9 cellular contexts compared by ENCODE assay signal in genomic region chr11:18243783-18244362, GRCh38. TPM values are rescaled to one million over a fixed set of nuclear protein-coding genes. Genes with fewer than 3 reads are reported as not detected.
A peak's percentile ranks its signal among the peaks of the same experiment; 100 is the strongest.
DNase-seq lines count a peak whose midpoint lies in the region; ATAC-seq and TF ChIP-seq lines count a peak whose summit lies in the region.
"Had no signal": no experiment of that assay in that cellular context is flagged by ENCODE, and none has a peak within 500 bp of the region (broad histone marks: within the 10 kb centered on the region; RNA-seq: fewer than 3 reads in every experiment).

No MANE protein-coding gene starts in this region.

- no peaks in the 10 kb centered on the region for H3K36me3 ChIP-seq in OCI-LY1 (ENCODE audit: insufficient read depth, low read length)

- in situ Hi-C loops in Caki2 (cut with HindIII; ENCODE audit: low pct_unique_long_range_greater_than_20kb, low sequenced_read_pairs), result no loop called here

- peaks cover 10% of the 10 kb centered on the region for H3K4me1 ChIP-seq in OCI-LY1 (ENCODE audit: insufficient read depth, low read length, severe bottlenecking)

- no peak overlapping the region for H3K27ac Mint-ChIP-seq in activated T-cell treated with anti-CD3 and anti-CD28 coated beads, Interleukin-2, amount 50 U/mL, for 24 hours
- H3K27ac Mint-ChIP-seq: activated naive CD4-positive, alpha-beta T cell treated with anti-CD3 and anti-CD28 coated beads, Interleukin-2, amount 50 U/mL, for 24 hours had no signal

- no peaks in the 10 kb centered on the region for H3K36me3 Mint-ChIP-seq in activated T-cell treated with anti-CD3 and anti-CD28 coated beads, Interleukin-2, amount 50 U/mL, for 24 hours (ENCODE audit: low read depth)

- peaks cover 10% of the 10 kb centered on the region for H3K27me3 Mint-ChIP-seq in activated T-cell treated with anti-CD3 and anti-CD28 coated beads, Interleukin-2, amount 50 U/mL, for 24 hours

- H3F3A ChIP-seq in OCI-LY1 (ENCODE audit: insufficient read depth, low read length), result no peaks in the 10 kb centered on the region

- peaks cover 13% of the 10 kb centered on the region for H3K4me1 Mint-ChIP-seq in activated T-cell treated with anti-CD3 and anti-CD28 coated beads, Interleukin-2, amount 50 U/mL, for 24 hours (ENCODE audit: low read depth)

- H2AFZ ChIP-seq in OCI-LY1 (ENCODE audit: low read length), result peak overlapping the region; percentile 62; the same call in 1 of the 2 replicates

- H4K20me1 ChIP-seq in OCI-LY1 (ENCODE audit: insufficient read depth, low read length), result no peaks in the 10 kb centered on the region

- no peak for ATAC-seq in GM19463 (IDR thresholded peaks at IDR 0.05; ENCODE audit: unreplicated experiment)

- H3K4me3 ChIP-seq in OCI-LY1 (ENCODE audit: low read depth, low read length, poor library complexity, severe bottlenecking), result no peak overlapping the region

- no peaks in the 10 kb centered on the region for H3K79me2 ChIP-seq in OCI-LY1 (ENCODE audit: insufficient read depth, low read length)

- no peak overlapping the region for H3K27ac ChIP-seq in OCI-LY1 (ENCODE audit: low read depth, low read length, poor library complexity, severe bottlenecking)

- TF ChIP-seq CTCF in OCI-LY1 (IDR thresholded peaks at IDR 0.05; ENCODE audit: low read length), result peak; percentile 84

- no peak overlapping the region for H3K4me2 ChIP-seq in OCI-LY1 (ENCODE audit: low read length)

- H3K9me2 ChIP-seq in OCI-LY1 (ENCODE audit: low read depth, low read length), result no peaks in the 10 kb centered on the region

- H3K9me3 ChIP-seq in OCI-LY1 (ENCODE audit: low read length), result no peaks in the 10 kb centered on the region

- H3K9ac ChIP-seq in OCI-LY1 (ENCODE audit: low read length), result no peak overlapping the region

- H3K4me3 Mint-ChIP-seq in activated T-cell treated with anti-CD3 and anti-CD28 coated beads, Interleukin-2, amount 50 U/mL, for 24 hours, result no peak overlapping the region
- H3K4me3 Mint-ChIP-seq: activated naive CD4-positive, alpha-beta T cell treated with anti-CD3 and anti-CD28 coated beads, Interleukin-2, amount 50 U/mL, for 24 hours had no signal

- H3K9me3 Mint-ChIP-seq in activated T-cell treated with anti-CD3 and anti-CD28 coated beads, Interleukin-2, amount 50 U/mL, for 24 hours, result no peaks in the 10 kb centered on the region

- DNase-seq in Caki2 (ENCODE audit: low read depth) (peak; percentile 51), HPDE6-E6E7 (ENCODE audit: extremely low spot score) (peak; percentile 16), fibroblast of the conjunctiva (ENCODE audit: low read depth) (peak; percentile 60), renal cortical epithelial cell (ENCODE audit: low read depth) (peak; percentile 73), OCI-M2 (lab: John Stamatoyannopoulos, UW; ENCODE audit: unreplicated experiment) (no peak)
- DNase-seq in activated T-cell treated with anti-CD3 and anti-CD28 coated beads, Interleukin-2, amount 50 U/mL, for 24 hours, result peak; percentile 47

- no peaks in the 10 kb centered on the region for H3K27me3 ChIP-seq in OCI-LY1 (ENCODE audit: insufficient read depth, low read length)

RNA-seq across cellular contexts. Expression of gene SAA2, which starts 4.6 kb away (rescaled TPM):
- not detected in 2 replicates for total RNA-seq in Caki2 (2014; rRNA removed; shearing (Covaris generic); ENCODE audit: low replicate concordance)
- total RNA-seq in renal cortical epithelial cell, result 225 and 425 TPM in 2 replicates

RNA-seq across cellular contexts. Expression of gene SAA4, which starts 7.3 kb away (rescaled TPM):
- not detected in 2 replicates for total RNA-seq in Caki2 (2014; rRNA removed; shearing (Covaris generic); ENCODE audit: low replicate concordance)
- total RNA-seq in renal cortical epithelial cell, result 2.4 and 7.5 TPM in 2 replicates

RNA-seq across cellular contexts. Expression of gene SAA1, which starts 22.2 kb away (rescaled TPM):
- total RNA-seq in Caki2 (2014; rRNA removed; shearing (Covaris generic); ENCODE audit: low replicate concordance), result 0.67 and 4.8 TPM in 2 replicates
- total RNA-seq in renal cortical epithelial cell, result 137 and 322 TPM in 2 replicates

Comparison
In these comparisons a context has a peak if more than half of its experiments do, and no peak if none do; other contexts are left out.
1. RNA of gene SAA2, which starts 4.6 kb away (total RNA-seq): 225 to 425 TPM in renal cortical epithelial cell; not detected in Caki2; every median in the first group is over 100 times any median in the second.
2. RNA of gene SAA1, which starts 22.2 kb away (total RNA-seq): 137 to 322 TPM in renal cortical epithelial cell; 0.67 to 4.8 TPM in Caki2; every median in the first group is over 10 times any median in the second.